In genomic region chr2:90359887-90360730, GRCh38 we compare ENCODE assay signal across 7 cellular contexts.
DNase-seq lines count a peak whose midpoint lies in the region; ATAC-seq, FAIRE-seq and TF ChIP-seq lines count a peak whose summit lies in the region.
"Not testable (repeated sequence)": the region's sequence is repeated elsewhere in the genome, so short reads cannot be mapped to it uniquely, and the experiment has no call there.

No MANE protein-coding gene starts in this region.

- H3K79me2 ChIP-seq in SK-N-SH (ENCODE audit: insufficient read depth); astrocyte (ENCODE audit: insufficient read depth, low read length): not testable (repeated sequence)

- H3K9me2 ChIP-seq in SK-N-SH: not testable (repeated sequence)

- not testable (repeated sequence) for H3K4me3 ChIP-seq in SK-N-SH (ENCODE audit: low read depth in 2 of 2, low read length in 1 of 2); astrocyte (ENCODE audit: insufficient read depth, low read depth, low read length); left lung; upper lobe of right lung
- peak overlapping the region; percentile 25 for H3K4me3 ChIP-seq in psoas muscle

- not testable (repeated sequence) for H3K9ac ChIP-seq in SK-N-SH; astrocyte (ENCODE audit: low read length)

- not testable (repeated sequence) for H4K20me1 ChIP-seq in SK-N-SH (ENCODE audit: insufficient read depth); astrocyte (ENCODE audit: insufficient read depth, low read length)

- not testable (repeated sequence) for H3F3A ChIP-seq in SK-N-SH (replicated peaks; ENCODE audit: insufficient read depth)

- intact Hi-C loops in left lung (cut with DNase I); psoas muscle (cut with DNase I); upper lobe of right lung (cut with DNase I): not testable (repeated sequence)

- H3K9me3 ChIP-seq in SK-N-SH; astrocyte (ENCODE audit: insufficient read depth, low read depth, low read length); left lung; psoas muscle; upper lobe of right lung: not testable (repeated sequence)

- not testable (repeated sequence) for H3K27ac ChIP-seq in SK-N-SH (ENCODE audit: low read depth in 2 of 2, low read length in 1 of 2); astrocyte (ENCODE audit: low read depth, low read length); left lung; psoas muscle; upper lobe of right lung

- CTCF ChIA-PET in GM10248 (lab: Yijun Ruan, JAX); SK-N-SH (lab: Yijun Ruan, JAX): not testable (repeated sequence)

- not testable (repeated sequence) for H3K27me3 ChIP-seq in SK-N-SH (ENCODE audit: insufficient read depth); astrocyte (ENCODE audit: insufficient read depth, low read length); psoas muscle (ENCODE audit: insufficient read depth in 3 of 3, low read length in 2 of 3); upper lobe of right lung
- H3K27me3 ChIP-seq in left lung: peaks cover 0 to 11% of the 10 kb centered on the region in 2 donors

- 14% methylated on average over 63 of the region's 93 CpGs for WGBS in SK-N-SH (ENCODE audit: low lambda C conversion rate)
- WGBS in psoas muscle, 3 donors: 9 to 27% (median 10%) methylated on average over 52 to 67 of the region's 93 CpGs

- not testable (repeated sequence) for TF ChIP-seq EP300 in SK-N-SH (IDR thresholded peaks at IDR 0.05; ENCODE audit: borderline replicate concordance in 1 of 2, low read depth in 1 of 2, low read length in 1 of 2)

- not testable (repeated sequence) for H3K4me1 Mint-ChIP-seq in astrocyte (ENCODE audit: low read depth, unreplicated experiment); glutamatergic neuron (ENCODE audit: low read depth, unreplicated experiment)

- H3K36me3 Mint-ChIP-seq in astrocyte (ENCODE audit: low read depth, unreplicated experiment); glutamatergic neuron (ENCODE audit: unreplicated experiment): not testable (repeated sequence)

- not testable (repeated sequence) for H2AFZ ChIP-seq in SK-N-SH (ENCODE audit: low read depth); astrocyte (ENCODE audit: low read depth, low read length)

- POLR2A ChIA-PET in GM10248 (lab: Yijun Ruan, JAX); SK-N-SH (lab: Yijun Ruan, JAX): not testable (repeated sequence)

- H3K27me3 Mint-ChIP-seq in astrocyte (ENCODE audit: low read depth, unreplicated experiment); glutamatergic neuron (ENCODE audit: unreplicated experiment): not testable (repeated sequence)

- ATAC-seq in left lung: peak; percentile 23
- not testable (repeated sequence) for ATAC-seq in psoas muscle
- peak; percentile 55 for ATAC-seq in upper lobe of right lung

- FAIRE-seq in astrocyte (lab: Jason Lieb, UNC): not testable (repeated sequence)

- TF ChIP-seq RAD21 in SK-N-SH (IDR thresholded peaks at IDR 0.05; ENCODE audit: low read length): not testable (repeated sequence)

- TF ChIP-seq CTCF in GM10248 (IDR thresholded peaks at IDR 0.05; ENCODE audit: control extremely low read depth, extremely low read depth, low read depth, missing control alignments); SK-N-SH (IDR thresholded peaks at IDR 0.05); astrocyte (IDR thresholded peaks at IDR 0.05; ENCODE audit: insufficient read depth, low read depth, low read length); glutamatergic neuron (IDR thresholded peaks at IDR 0.05; ENCODE audit: partially characterized antibody, unreplicated experiment); left lung (IDR thresholded peaks at IDR 0.05); psoas muscle (IDR thresholded peaks at IDR 0.05); upper lobe of right lung (IDR thresholded peaks at IDR 0.05): not testable (repeated sequence)

- H3K4me3 Mint-ChIP-seq in astrocyte (ENCODE audit: unreplicated experiment); glutamatergic neuron (ENCODE audit: unreplicated experiment): not testable (repeated sequence)

- not testable (repeated sequence) for H3K9me3 Mint-ChIP-seq in astrocyte (ENCODE audit: unreplicated experiment); glutamatergic neuron (ENCODE audit: unreplicated experiment)

- H3K36me3 ChIP-seq in SK-N-SH (replicated peaks in 1 of 2; ENCODE audit: control insufficient read depth in 1 of 2, insufficient read depth in 2 of 2, low read length in 1 of 2); astrocyte (ENCODE audit: insufficient read depth, low read length); left lung; psoas muscle (ENCODE audit: insufficient read depth in 1 of 2, low read depth in 1 of 2); upper lobe of right lung: not testable (repeated sequence)

- DNase-seq in GM10248 (ENCODE audit: extremely low spot score): peak; percentile 0
- not testable (repeated sequence) for DNase-seq in SK-N-SH; astrocyte (ENCODE audit: low read depth); upper lobe of right lung
- DNase-seq in glutamatergic neuron: peak; percentile 3
- DNase-seq in left lung: peak in 1 of 2 donors; percentile 45
- DNase-seq in psoas muscle: peak; percentile 3 to 28

- not testable (repeated sequence) for H3K27ac Mint-ChIP-seq in astrocyte (ENCODE audit: unreplicated experiment); glutamatergic neuron (ENCODE audit: unreplicated experiment)

- H3K4me1 ChIP-seq in SK-N-SH (ENCODE audit: control insufficient read depth in 1 of 2, insufficient read depth in 2 of 2, low read depth in 1 of 2, low read length in 1 of 2); astrocyte (ENCODE audit: insufficient read depth, low read length); left lung; psoas muscle; upper lobe of right lung: not testable (repeated sequence)

- H3K4me2 ChIP-seq in SK-N-SH (peak overlapping the region; percentile 47), astrocyte (ENCODE audit: low read length) (peak overlapping the region; percentile 33)

TF ChIP-seq in SK-N-SH, 30 proteins besides CTCF, POLR2A, EP300 and RAD21:
- peak; percentile 89; the same call in 1 of the 2 replicates for TF ChIP-seq EZH2phosphoT487 (IDR thresholded peaks at IDR 0.05; ENCODE audit: borderline replicate concordance, low read depth)
